8 cellular contexts compared by ENCODE assay signal in the genomic region with DNA sequence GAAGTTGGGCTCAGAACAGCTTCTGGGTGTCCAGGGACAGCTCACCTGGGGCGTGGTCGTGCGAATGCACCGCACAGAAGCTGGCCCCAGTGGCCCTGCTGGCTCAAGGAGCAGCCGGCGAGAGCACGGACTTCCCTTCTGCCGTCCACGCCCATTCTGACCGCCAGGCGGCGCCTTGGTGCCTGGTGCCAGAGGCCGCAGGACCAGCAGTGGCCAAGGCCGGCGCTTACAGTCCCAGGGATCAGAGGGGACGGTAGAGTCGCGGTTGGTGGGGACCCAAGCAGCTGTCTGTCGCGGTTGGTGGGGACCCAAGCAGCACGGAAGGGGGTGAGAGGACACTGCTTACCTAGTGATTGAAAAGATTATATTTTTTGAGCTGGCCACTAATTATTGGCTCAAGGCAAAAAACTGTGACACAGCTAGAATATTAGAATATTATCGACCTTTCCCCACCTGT. TPM values are rescaled to one million over a fixed set of nuclear protein-coding genes. Genes with fewer than 3 reads are reported as not detected.
DNase-seq lines count a peak whose midpoint lies in the region; ATAC-seq, FAIRE-seq and TF ChIP-seq lines count a peak whose summit lies in the region.

No MANE protein-coding gene starts in this region.

- peak; percentile 17 to 58 (median 50) for TF ChIP-seq CTCF in ascending aorta (IDR thresholded peaks at IDR 0.05)

- 14 to 18% (median 15%) methylated on average over 22 of the region's 22 CpGs for WGBS in small intestine, 3 donors

- POLR2A ChIA-PET in CD8-positive, alpha-beta memory T cell (lab: Charles Lee), result no interaction called here

- no peak overlapping the region for H3K27ac ChIP-seq in CD8-positive, alpha-beta memory T cell (ENCODE audit: low read depth, low read length)
- no peak overlapping the region for H3K27ac ChIP-seq in ascending aorta
- H3K27ac ChIP-seq in small intestine (ENCODE audit: low read depth in 1 of 2, low read length in 1 of 2), result no peak overlapping the region

- H3K4me1 Mint-ChIP-seq in CD8-positive, alpha-beta memory T cell, result no peaks in the 10 kb centered on the region

- peak in 4 of 5 donors; percentile 2 to 36 (median 19) for DNase-seq in CD8-positive, alpha-beta memory T cell
- DNase-seq in HK-2 (ENCODE audit: unreplicated experiment), result peak; percentile 88
- DNase-seq in T follicular helper cell (ENCODE audit: low read depth), result peak; percentile 16
- peak in 1 of 2 donors; percentile 78 for DNase-seq in ascending aorta (ENCODE audit: low spot score in 2 of 2)
- DNase-seq in iPS DF 19.7 (ENCODE audit: low read depth, low spot score), result peak; percentile 61
- peak; percentile 69 for DNase-seq in small intestine

- no peaks in the 10 kb centered on the region for H3K36me3 ChIP-seq in CD8-positive, alpha-beta memory T cell (ENCODE audit: insufficient read depth, low read length)
- H3K36me3 ChIP-seq in ascending aorta (no peaks in the 10 kb centered on the region), small intestine (ENCODE audit: control insufficient read depth in 2 of 2, insufficient read depth in 2 of 2, low read length in 2 of 2) (no peaks in the 10 kb centered on the region)

- no peak overlapping the region for H3K27ac Mint-ChIP-seq in CD8-positive, alpha-beta memory T cell

- H3K9me3 Mint-ChIP-seq in CD8-positive, alpha-beta memory T cell, result no peaks in the 10 kb centered on the region

- no peaks in the 10 kb centered on the region for H3K27me3 ChIP-seq in CD8-positive, alpha-beta memory T cell (ENCODE audit: insufficient read depth, low read length, poor library complexity, severe bottlenecking)
- H3K27me3 ChIP-seq in ascending aorta, result no peaks in the 10 kb centered on the region
- no peaks in the 10 kb centered on the region for H3K27me3 ChIP-seq in small intestine (ENCODE audit: control insufficient read depth in 2 of 2, insufficient read depth in 2 of 2, low read length in 2 of 2)

- H3K4me3 ChIP-seq in CD8-positive, alpha-beta memory T cell (ENCODE audit: low read length), result no peak overlapping the region
- H3K4me3 ChIP-seq in ascending aorta (no peak overlapping the region), small intestine (ENCODE audit: low read depth in 1 of 2, low read length in 2 of 2) (no peak overlapping the region)

- H3K9me3 ChIP-seq in CD8-positive, alpha-beta memory T cell (ENCODE audit: low read length), result no peaks in the 10 kb centered on the region
- H3K9me3 ChIP-seq in ascending aorta, result no peaks in the 10 kb centered on the region
- H3K9me3 ChIP-seq in small intestine (ENCODE audit: control insufficient read depth, low read depth), result no peaks in the 10 kb centered on the region

- CTCF ChIA-PET in CD8-positive, alpha-beta memory T cell (lab: Charles Lee), result interaction anchor here (0.8 to 2.5 kb wide), 14 partner anchors 8 to 547 kb away, joined by 3 to 10 read pairs (median 4); no protein-coding TSS in a partner anchor

- no peaks in the 10 kb centered on the region for H3K36me3 Mint-ChIP-seq in CD8-positive, alpha-beta memory T cell

- H3K27me3 Mint-ChIP-seq in CD8-positive, alpha-beta memory T cell, result peaks cover 2 to 3% of the 10 kb centered on the region in 2 donors

- no peak for FAIRE-seq in small intestine (lab: Jason Lieb, UNC)

- ATAC-seq in HG03565 (IDR thresholded peaks at IDR 0.05; ENCODE audit: unreplicated experiment) (no peak), HG03135 (IDR thresholded peaks at IDR 0.05; ENCODE audit: unreplicated experiment) (no peak)

- no peaks in the 10 kb centered on the region for H3K4me1 ChIP-seq in CD8-positive, alpha-beta memory T cell (ENCODE audit: insufficient read depth, low read length)
- H3K4me1 ChIP-seq in ascending aorta (no peaks in the 10 kb centered on the region), small intestine (ENCODE audit: control insufficient read depth in 2 of 2, insufficient read depth in 1 of 2, low read depth in 1 of 2, low read length in 1 of 2) (no peaks in the 10 kb centered on the region)

- no peak overlapping the region for H3K4me3 Mint-ChIP-seq in CD8-positive, alpha-beta memory T cell

- intact Hi-C loops in ascending aorta (cut with DNase I), result no loop called here

RNA-seq across cellular contexts. Expression of a gene that starts 25.7 kb away (rescaled TPM):
- total RNA-seq in CD8-positive, alpha-beta memory T cell, result not detected
- not detected for polyA plus RNA-seq in CD8-positive, alpha-beta memory T cell
- total RNA-seq in ascending aorta, result not detected
- under 1 TPM in 1 of 3 donors, not detected in 2; 0.13 TPM for polyA plus RNA-seq in small intestine
